In the genomic region with DNA sequence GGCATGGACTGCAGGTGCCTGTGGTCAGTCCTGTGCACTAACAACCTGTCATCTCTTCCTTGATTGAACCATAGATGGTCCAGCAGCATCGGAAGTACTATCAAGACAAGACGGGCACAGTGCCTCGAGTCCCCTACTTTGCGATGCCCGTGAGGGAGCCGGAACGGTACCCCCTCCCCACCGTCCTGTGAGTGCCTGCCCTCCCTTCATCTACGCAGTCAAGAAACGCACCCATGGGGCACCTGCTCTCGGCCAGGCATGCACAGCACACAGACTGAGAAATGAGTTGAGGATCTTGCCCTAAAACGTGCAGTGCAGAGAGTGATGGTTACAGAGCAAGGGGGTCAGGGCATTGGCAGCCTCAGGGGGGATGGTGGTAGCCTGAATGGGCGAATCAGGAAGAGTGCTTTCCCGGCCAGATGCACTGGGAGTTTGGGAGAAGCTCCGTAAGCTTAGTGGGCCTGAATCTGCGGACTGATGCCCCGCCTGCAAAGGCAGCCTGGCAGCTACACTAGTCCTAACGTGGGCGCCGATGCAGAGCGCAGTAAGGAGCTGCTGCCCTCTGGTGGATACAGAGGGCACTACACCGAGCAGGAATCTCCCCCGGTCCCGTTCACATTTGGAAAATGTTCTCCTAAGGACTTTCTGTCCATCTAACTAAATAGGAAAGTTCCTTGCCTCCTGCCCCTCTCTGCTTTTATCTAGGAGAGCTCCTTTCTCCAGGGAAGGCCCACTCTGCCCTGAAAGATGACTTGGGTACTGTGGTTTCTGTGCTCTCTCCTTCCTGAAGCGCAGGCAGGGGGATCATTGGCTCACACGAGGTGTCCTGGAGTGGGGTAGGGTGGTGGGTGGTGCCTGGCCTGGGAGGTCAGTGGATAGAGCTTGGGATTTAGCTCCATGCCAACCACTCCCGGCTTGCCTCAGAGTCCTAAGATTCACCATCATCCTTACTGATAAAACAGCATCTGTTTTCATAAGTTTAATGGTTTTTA, we compare ENCODE assay signal across 9 cellular contexts.
DNase-seq lines count a peak whose midpoint lies in the region; ATAC-seq and TF ChIP-seq lines count a peak whose summit lies in the region.
"Had no signal": no experiment of that assay in that cellular context is flagged by ENCODE, and none has a peak within 500 bp of the region (broad histone marks: within the 10 kb centered on the region; RNA-seq: fewer than 3 reads in every experiment).

No MANE protein-coding gene starts in this region.

- TF ChIP-seq EP300 in tibial nerve (IDR thresholded peaks at IDR 0.05): no peak

- H3K4me1 Mint-ChIP-seq in activated T-helper 1 cell treated with anti-CD3 and anti-CD28 coated beads, Interleukin-12 subunit alpha, Interleukin-12 subunit beta, Interleukin-2, Interleukin-4 antibody, amounts not matched to agents 30 ng/mL and 10 ng/mL and 1 ng/mL, durations not matched to agents 14 hours and 24 hours and 36 hours (ENCODE audit: low read depth): no peaks in the 10 kb centered on the region

- H4K20me1 ChIP-seq in osteoblast (ENCODE audit: insufficient read depth, low read length): no peaks in the 10 kb centered on the region

- no peak overlapping the region for H3K4me3 ChIP-seq in osteoblast (ENCODE audit: insufficient read depth, low read length)
- no peak overlapping the region for H3K4me3 ChIP-seq in tibial nerve

- TF ChIP-seq CTCF in foreskin keratinocyte (conservative IDR thresholded peaks at IDR 0.05) (peak; percentile 95), osteoblast (IDR thresholded peaks at IDR 0.05; ENCODE audit: extremely low read depth, low read depth, low read length) (peak; percentile 98), tibial nerve (IDR thresholded peaks at IDR 0.05) (peak; percentile 89 to 98 (median 97))

- no peaks in the 10 kb centered on the region for H3K4me1 ChIP-seq in foreskin keratinocyte
- no peaks in the 10 kb centered on the region for H3K4me1 ChIP-seq in osteoblast (ENCODE audit: insufficient read depth, low read length)
- H3K4me1 ChIP-seq in tibial nerve: no peaks in the 10 kb centered on the region

- intact Hi-C loops in activated T-helper 1 cell treated with anti-CD3 and anti-CD28 coated beads, Interleukin-12 subunit alpha, Interleukin-12 subunit beta, Interleukin-2, Interleukin-4 antibody, amounts not matched to agents 30 ng/mL and 10 ng/mL and 1 ng/mL, durations not matched to agents 14 hours and 24 hours and 36 hours (cut with micrococcal nuclease): loop anchor here (1.0 kb wide), 1 partner anchor 74 kb away; no protein-coding TSS in a partner anchor

- in situ Hi-C loops in KBM-7 (cut with MboI; ENCODE audit: low pct_unique_long_range_greater_than_20kb, low sequenced_read_pairs): no loop called here

- H3K27ac ChIP-seq in foreskin keratinocyte (no peak overlapping the region), osteoblast (ENCODE audit: low read depth, low read length) (no peak overlapping the region), tibial nerve (no peak overlapping the region)

- no peak overlapping the region for H3K4me3 Mint-ChIP-seq in activated T-helper 1 cell treated with anti-CD3 and anti-CD28 coated beads, Interleukin-12 subunit alpha, Interleukin-12 subunit beta, Interleukin-2, Interleukin-4 antibody, amounts not matched to agents 30 ng/mL and 10 ng/mL and 1 ng/mL, durations not matched to agents 14 hours and 24 hours and 36 hours
- H3K4me3 Mint-ChIP-seq: dendritic cell treated with granulocyte-macrophage colony-stimulating factor and Interleukin-4, amounts not matched to agents 40 ng/mL and 50 ng/mL, for 4 days had no signal

- H2AFZ ChIP-seq in osteoblast (ENCODE audit: low read length): no peak overlapping the region

- no peaks in the 10 kb centered on the region for H3K9me3 ChIP-seq in osteoblast (ENCODE audit: low read depth, low read length)
- H3K9me3 ChIP-seq in tibial nerve: no peaks in the 10 kb centered on the region

- no peaks in the 10 kb centered on the region for H3K36me3 Mint-ChIP-seq in activated T-helper 1 cell treated with anti-CD3 and anti-CD28 coated beads, Interleukin-12 subunit alpha, Interleukin-12 subunit beta, Interleukin-2, Interleukin-4 antibody, amounts not matched to agents 30 ng/mL and 10 ng/mL and 1 ng/mL, durations not matched to agents 14 hours and 24 hours and 36 hours (ENCODE audit: low read depth)

- ATAC-seq in foreskin keratinocyte: peak; percentile 57
- ATAC-seq in GM18867 (IDR thresholded peaks at IDR 0.05; ENCODE audit: unreplicated experiment): no peak

- DNase-seq in DMS53 (lab: John Stamatoyannopoulos, UW): peak; percentile 80
- DNase-seq in KBM-7: peak; percentile 68
- DNase-seq in RKO (ENCODE audit: low spot score): peak; percentile 71
- DNase-seq in activated T-helper 1 cell treated with anti-CD3 and anti-CD28 coated beads, Interleukin-12 subunit alpha, Interleukin-12 subunit beta, Interleukin-2, Interleukin-4 antibody, amounts not matched to agents 30 ng/mL and 10 ng/mL and 1 ng/mL, durations not matched to agents 14 hours and 24 hours and 36 hours (ENCODE audit: low spot score): peak; percentile 44
- DNase-seq in foreskin keratinocyte: peak in 1 of 2 donors; percentile 18
- DNase-seq in osteoblast (ENCODE audit: insufficient read length, low spot score, missing footprints): peak; percentile 99
- peak; percentile 54 to 63 for DNase-seq in tibial nerve (ENCODE audit: low spot score in 2 of 2)

- H3K79me2 ChIP-seq in osteoblast (ENCODE audit: insufficient read depth, low read length): no peaks in the 10 kb centered on the region

- no peak overlapping the region for H3K27ac Mint-ChIP-seq in activated T-helper 1 cell treated with anti-CD3 and anti-CD28 coated beads, Interleukin-12 subunit alpha, Interleukin-12 subunit beta, Interleukin-2, Interleukin-4 antibody, amounts not matched to agents 30 ng/mL and 10 ng/mL and 1 ng/mL, durations not matched to agents 14 hours and 24 hours and 36 hours
- H3K27ac Mint-ChIP-seq: dendritic cell treated with granulocyte-macrophage colony-stimulating factor and Interleukin-4, amounts not matched to agents 40 ng/mL and 50 ng/mL, for 4 days had no signal

- H3K36me3 ChIP-seq in osteoblast (ENCODE audit: insufficient read depth, low read length) (no peaks in the 10 kb centered on the region), tibial nerve (no peaks in the 10 kb centered on the region)

- WGBS in tibial nerve, 2 donors: 29 to 38% methylated on average over 19 to 24 of the region's 27 CpGs

- no peak for TF ChIP-seq POLR2A in tibial nerve (IDR thresholded peaks at IDR 0.05)

- no peak overlapping the region for H3K4me2 ChIP-seq in osteoblast (ENCODE audit: insufficient read depth, low read length)

- H3K27me3 ChIP-seq in foreskin keratinocyte: peaks cover 38% of the 10 kb centered on the region
- peaks cover 50% of the 10 kb centered on the region for H3K27me3 ChIP-seq in osteoblast (ENCODE audit: insufficient read depth, low read length)
- peaks cover 0 to 12% of the 10 kb centered on the region in 2 donors for H3K27me3 ChIP-seq in tibial nerve

- no peaks in the 10 kb centered on the region for H3K9me3 Mint-ChIP-seq in activated T-helper 1 cell treated with anti-CD3 and anti-CD28 coated beads, Interleukin-12 subunit alpha, Interleukin-12 subunit beta, Interleukin-2, Interleukin-4 antibody, amounts not matched to agents 30 ng/mL and 10 ng/mL and 1 ng/mL, durations not matched to agents 14 hours and 24 hours and 36 hours
- H3K9me3 Mint-ChIP-seq: dendritic cell treated with granulocyte-macrophage colony-stimulating factor and Interleukin-4, amounts not matched to agents 40 ng/mL and 50 ng/mL, for 4 days had no signal

- H3K27me3 Mint-ChIP-seq in activated T-helper 1 cell treated with anti-CD3 and anti-CD28 coated beads, Interleukin-12 subunit alpha, Interleukin-12 subunit beta, Interleukin-2, Interleukin-4 antibody, amounts not matched to agents 30 ng/mL and 10 ng/mL and 1 ng/mL, durations not matched to agents 14 hours and 24 hours and 36 hours (ENCODE audit: insufficient read depth): peaks cover 8% of the 10 kb centered on the region
